ENCODE assay signal across 2 cellular contexts in genomic region chr16:85751665-85752501, GRCh38.
TF ChIP-seq lines count a peak whose summit lies in the region.

No MANE protein-coding gene starts in this region.

TF ChIP-seq in A549, 52 proteins besides CTCF, POLR2A, EP300 and RAD21 (continued from another document):
- TF ChIP-seq USF2 (IDR thresholded peaks at IDR 0.05) (no peak), FOSL2 (IDR thresholded peaks at IDR 0.05) (no peak), FOSL2 (CRISPR knock-in tag; IDR thresholded peaks at IDR 0.05) (no peak), FOXS1 (CRISPR knock-in tag; IDR thresholded peaks at IDR 0.05) (no peak), JUNB (IDR thresholded peaks at IDR 0.05) (no peak), HMGXB4 (CRISPR knock-in tag; IDR thresholded peaks at IDR 0.05; ENCODE audit: borderline replicate concordance) (no peak), CEBPB (IDR thresholded peaks at IDR 0.05) (no peak), TFCP2L1 (CRISPR knock-in tag; IDR thresholded peaks at IDR 0.05) (no peak), KDM5A (IDR thresholded peaks at IDR 0.05) (no peak), ZSCAN20 (CRISPR knock-in tag; IDR thresholded peaks at IDR 0.05) (no peak), GATA3 (IDR thresholded peaks at IDR 0.05; ENCODE audit: borderline replicate concordance) (no peak), REST (IDR thresholded peaks at IDR 0.05) (no peak)

TF ChIP-seq in SK-N-SH, 30 proteins besides CTCF, POLR2A, EP300 and RAD21 (continued from another document):
- peak; percentile 62 for TF ChIP-seq PBX3 (IDR thresholded peaks at IDR 0.05)
